Comparison of ENCODE assay signal across 1 cellular context in genomic region chr2:96347395-96347794, GRCh38.
TF ChIP-seq lines count a peak whose summit lies in the region.

No MANE protein-coding gene starts in this region.

TF ChIP-seq in SK-N-SH, 30 proteins besides CTCF, POLR2A, EP300 and RAD21 (continued from another document):
- TF ChIP-seq IRF3 (IDR thresholded peaks at IDR 0.05; ENCODE audit: low read depth, low read length): no peak
- TF ChIP-seq MEF2A (IDR thresholded peaks at IDR 0.05; ENCODE audit: borderline replicate concordance, low read depth): no peak
TF ChIP-seq in SK-N-SH: peak in this region for 0.
